In genomic region chr12:130181211-130181610, GRCh38 we compare ENCODE assay signal across 6 cellular contexts. TPM values are rescaled to one million over a fixed set of nuclear protein-coding genes. Genes with fewer than 3 reads are reported as not detected.
"Had no signal": no experiment of that assay in that cellular context is flagged by ENCODE, and none has a peak within 500 bp of the region (broad histone marks: within the 10 kb centered on the region; RNA-seq: fewer than 3 reads in every experiment).

No MANE protein-coding gene starts in this region.

- H3K36me3 Mint-ChIP-seq: IgD-negative memory B cell had no signal

- H3K4me1 Mint-ChIP-seq: GM23338, IgD-negative memory B cell had no signal

- H3K4me3 Mint-ChIP-seq: GM23338, H9, IgD-negative memory B cell had no signal

- H3K27ac Mint-ChIP-seq: GM23338, H9, IgD-negative memory B cell had no signal

- DNase-seq: H9, HCEC 1CT had no signal

- H3K27me3 Mint-ChIP-seq: IgD-negative memory B cell had no signal

- ATAC-seq: GM23338, HepG2 had no signal

RNA-seq across cellular contexts. Expression of gene FZD10, which starts 18.9 kb away (rescaled TPM):
- total RNA-seq: HepG2, HT1080 had no signal
